Comparison of ENCODE assay signal across 21 cellular contexts in the genomic region with DNA sequence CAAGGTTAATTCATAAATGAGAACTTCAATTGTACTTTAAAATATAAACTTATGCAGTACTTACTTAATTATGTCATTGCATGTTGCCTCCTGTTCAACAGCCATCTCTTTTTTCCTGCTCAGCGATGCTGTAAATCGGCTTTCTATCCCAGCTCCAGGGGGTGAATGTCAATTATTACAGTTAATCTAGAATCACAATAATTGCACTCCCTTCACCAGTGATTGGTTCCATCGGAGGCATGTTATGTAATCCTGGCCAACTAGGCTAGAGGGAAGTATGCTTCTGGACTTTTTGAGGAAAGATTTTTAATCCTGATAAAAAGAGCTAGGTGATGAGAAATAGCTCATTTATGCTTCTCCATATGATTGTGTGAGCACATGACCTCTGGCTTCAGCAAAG. TPM values are rescaled to one million over a fixed set of nuclear protein-coding genes. Genes with fewer than 3 reads are reported as not detected.
"Had no signal": no experiment of that assay in that cellular context is flagged by ENCODE, and none has a peak within 500 bp of the region (broad histone marks: within the 10 kb centered on the region; RNA-seq: fewer than 3 reads in every experiment).

No MANE protein-coding gene starts in this region.

- H3K27ac Mint-ChIP-seq: activated CD4-positive, alpha-beta T cell treated with anti-CD3 and anti-CD28 coated beads for 36 hours; activated naive CD4-positive, alpha-beta T cell treated with anti-CD3 and anti-CD28 coated beads, Interleukin-2, amount 50 U/mL, for 72 hours; nephron progenitor cell; stimulated activated naive CD8-positive, alpha-beta T cell treated with anti-CD3 and anti-CD28 coated beads, Interleukin-15, amount 100 ng/mL, for 72 hours had no signal

- H3K36me3 Mint-ChIP-seq: activated naive CD4-positive, alpha-beta T cell treated with anti-CD3 and anti-CD28 coated beads, Interleukin-2, amount 50 U/mL, for 72 hours had no signal

- H3K4me1 ChIP-seq: left lung, right lobe of liver, suprapubic skin, transverse colon, uterus had no signal

- DNase-seq: activated CD4-positive, alpha-beta T cell treated with anti-CD3 and anti-CD28 coated beads for 36 hours; activated CD4-positive, alpha-beta T cell treated with anti-CD3 and anti-CD28 coated beads, Interleukin-2, amount 50 U/mL, for 48 hours; activated gamma-delta T cell treated with Interleukin-2 at 50 U/mL for 16 hours; cerebellar nuclear complex; cortex of kidney; erythroblast; foreskin melanocyte; glutamatergic neuron; hippocampal formation; left lung; nephron progenitor cell; nucleus accumbens; right lobe of liver; small intestine; stimulated activated CD4-positive, alpha-beta T cell treated with anti-CD3 and anti-CD28 coated beads, Interleukin-4, amount 100 ng/mL, for 1 hour; stimulated activated naive CD8-positive, alpha-beta T cell treated with anti-CD3 and anti-CD28 coated beads, Interleukin-15, amount 100 ng/mL, for 72 hours; transverse colon; uterus had no signal

- H3K27ac ChIP-seq: left lung, right lobe of liver, suprapubic skin, transverse colon, uterus, VCaP had no signal

- H3K9me3 ChIP-seq: right lobe of liver, suprapubic skin, transverse colon, uterus had no signal

- H3K4me3 Mint-ChIP-seq: activated CD4-positive, alpha-beta T cell treated with anti-CD3 and anti-CD28 coated beads for 36 hours; nephron progenitor cell; stimulated activated naive CD8-positive, alpha-beta T cell treated with anti-CD3 and anti-CD28 coated beads, Interleukin-15, amount 100 ng/mL, for 72 hours had no signal

- H3K4me1 Mint-ChIP-seq: activated CD4-positive, alpha-beta T cell treated with anti-CD3 and anti-CD28 coated beads for 36 hours; nephron progenitor cell; stimulated activated naive CD8-positive, alpha-beta T cell treated with anti-CD3 and anti-CD28 coated beads, Interleukin-15, amount 100 ng/mL, for 72 hours had no signal

- H3K36me3 ChIP-seq: left lung, right lobe of liver, suprapubic skin, transverse colon, uterus had no signal

- H3K4me3 ChIP-seq: left lung, right lobe of liver, suprapubic skin, transverse colon, uterus had no signal

- H3K27me3 ChIP-seq: left lung, right lobe of liver, suprapubic skin, transverse colon, uterus had no signal

- ATAC-seq: activated CD4-positive, alpha-beta T cell treated with anti-CD3 and anti-CD28 coated beads for 36 hours; activated naive CD4-positive, alpha-beta T cell treated with anti-CD3 and anti-CD28 coated beads, Interleukin-2, amount 50 U/mL, for 72 hours; left lung; right lobe of liver; stimulated activated naive CD8-positive, alpha-beta T cell treated with anti-CD3 and anti-CD28 coated beads, Interleukin-15, amount 100 ng/mL, for 72 hours had no signal

RNA-seq across cellular contexts. Expression of a gene that starts 53.8 kb away (rescaled TPM):
- total RNA-seq: activated naive CD4-positive, alpha-beta T cell treated with anti-CD3 and anti-CD28 coated beads, Interleukin-2, amount 50 U/mL, for 72 hours had no signal
